In genomic region chr2:207475546-207475945, GRCh38 we compare ENCODE assay signal across 1 cellular context.
TF ChIP-seq lines count a peak whose summit lies in the region.

No MANE protein-coding gene starts in this region.

TF ChIP-seq in K562, 482 proteins besides CTCF, POLR2A, EP300 and RAD21 (continued from another document):
- TF ChIP-seq, protein P1, sequence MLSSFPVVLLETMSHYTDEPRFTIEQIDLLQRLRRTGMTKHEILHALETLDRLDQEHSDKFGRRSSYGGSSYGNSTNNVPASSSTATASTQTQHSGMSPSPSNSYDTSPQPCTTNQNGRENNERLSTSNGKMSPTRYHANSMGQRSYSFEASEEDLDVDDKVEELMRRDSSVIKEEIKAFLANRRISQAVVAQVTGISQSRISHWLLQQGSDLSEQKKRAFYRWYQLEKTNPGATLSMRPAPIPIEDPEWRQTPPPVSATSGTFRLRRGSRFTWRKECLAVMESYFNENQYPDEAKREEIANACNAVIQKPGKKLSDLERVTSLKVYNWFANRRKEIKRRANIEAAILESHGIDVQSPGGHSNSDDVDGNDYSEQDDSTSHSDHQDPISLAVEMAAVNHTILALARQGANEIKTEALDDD (IDR thresholded peaks at IDR 0.05), result no peak
- TF ChIP-seq ESRRB (CRISPR knock-in tag; IDR thresholded peaks at IDR 0.05; ENCODE audit: borderline replicate concordance) (no peak), EP400 (IDR thresholded peaks at IDR 0.05) (no peak), ZNF780A (CRISPR knock-in tag; IDR thresholded peaks at IDR 0.05) (no peak), ZBED1 (IDR thresholded peaks at IDR 0.05) (no peak), JUND (IDR thresholded peaks at IDR 0.05; ENCODE audit: borderline replicate concordance, low read depth, low read length) (no peak), JUND (tag; IDR thresholded peaks at IDR 0.05; ENCODE audit: borderline replicate concordance, low read depth, low read length) (no peak), TCF7L2 (IDR thresholded peaks at IDR 0.05; ENCODE audit: low read depth, low read length) (no peak), LCOR (CRISPR knock-in tag; IDR thresholded peaks at IDR 0.05) (no peak), ZNF766 (CRISPR knock-in tag; conservative IDR thresholded peaks at IDR 0.05) (no peak), NUFIP1 (IDR thresholded peaks at IDR 0.05; ENCODE audit: partially characterized antibody) (no peak)
- TF ChIP-seq, protein P2, sequence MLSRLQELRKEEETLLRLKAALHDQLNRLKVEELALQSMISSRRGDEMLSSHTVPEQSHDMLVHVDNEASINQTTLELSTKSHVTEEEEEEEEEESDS (CRISPR knock-in tag; IDR thresholded peaks at IDR 0.05), result no peak
